ENCODE assay signal across 17 cellular contexts in genomic region chr3:47854720-47855455, GRCh38.
"Had no signal": no experiment of that assay in that cellular context is flagged by ENCODE, and none has a peak within 500 bp of the region (broad histone marks: within the 10 kb centered on the region; RNA-seq: fewer than 3 reads in every experiment).

No MANE protein-coding gene starts in this region.

- H3K9me3 Mint-ChIP-seq: activated B cell treated with CpG ODN at 0.5 μM for 24 hours; activated CD4-positive, alpha-beta T cell treated with anti-CD3 and anti-CD28 coated beads, Interleukin-2, amount 10 ng/mL, durations not matched to agents 7 days and 5 days; activated T-cell treated with anti-CD3 and anti-CD28 coated beads, Interleukin-2, amount 50 U/mL, for 4 hours; memory B cell; nephron; stimulated activated naive CD8-positive, alpha-beta T cell treated with anti-CD3 and anti-CD28 coated beads, Interleukin-15, amount 100 ng/mL, for 72 hours; T-cell had no signal

- H3K4me3 ChIP-seq: esophagus squamous epithelium, ovary, thoracic aorta had no signal

- H3K27ac ChIP-seq: esophagus squamous epithelium, ovary had no signal

- H3K4me3 Mint-ChIP-seq: activated B cell treated with CpG ODN at 0.5 μM for 24 hours; activated CD4-positive, alpha-beta T cell treated with anti-CD3 and anti-CD28 coated beads, Interleukin-2, amount 10 ng/mL, durations not matched to agents 7 days and 5 days; activated naive CD8-positive, alpha-beta T cell; activated T-cell treated with anti-CD3 and anti-CD28 coated beads, Interleukin-2, amount 50 U/mL, for 4 hours; memory B cell; nephron; stimulated activated naive CD8-positive, alpha-beta T cell treated with anti-CD3 and anti-CD28 coated beads, Interleukin-15, amount 100 ng/mL, for 72 hours; T-cell had no signal

- H3K9me3 ChIP-seq: esophagus squamous epithelium, ovary, thoracic aorta had no signal

- FAIRE-seq: islet of Langerhans had no signal

- H3K4me1 Mint-ChIP-seq: activated CD4-positive, alpha-beta T cell treated with anti-CD3 and anti-CD28 coated beads, Interleukin-2, amount 10 ng/mL, durations not matched to agents 7 days and 5 days; memory B cell; nephron; stimulated activated naive CD8-positive, alpha-beta T cell treated with anti-CD3 and anti-CD28 coated beads, Interleukin-15, amount 100 ng/mL, for 72 hours; T-cell had no signal

- H3K27me3 Mint-ChIP-seq: activated B cell treated with CpG ODN at 0.5 μM for 24 hours; activated CD4-positive, alpha-beta T cell treated with anti-CD3 and anti-CD28 coated beads, Interleukin-2, amount 10 ng/mL, durations not matched to agents 7 days and 5 days; activated naive CD8-positive, alpha-beta T cell; memory B cell; stimulated activated naive CD8-positive, alpha-beta T cell treated with anti-CD3 and anti-CD28 coated beads, Interleukin-15, amount 100 ng/mL, for 72 hours; T-cell had no signal

- H3K27ac Mint-ChIP-seq: activated B cell treated with CpG ODN at 0.5 μM for 24 hours; activated CD4-positive, alpha-beta T cell treated with anti-CD3 and anti-CD28 coated beads, Interleukin-2, amount 10 ng/mL, durations not matched to agents 7 days and 5 days; activated naive CD8-positive, alpha-beta T cell; T-cell had no signal

- ATAC-seq: activated T-cell treated with anti-CD3 and anti-CD28 coated beads, Interleukin-2, amount 50 U/mL, for 4 hours; stimulated activated naive CD8-positive, alpha-beta T cell treated with anti-CD3 and anti-CD28 coated beads, Interleukin-15, amount 100 ng/mL, for 72 hours; T-cell had no signal

- DNase-seq: activated B cell treated with CpG ODN at 0.5 μM for 24 hours; activated CD4-positive, alpha-beta T cell treated with anti-CD3 and anti-CD28 coated beads, Interleukin-2, amount 10 ng/mL, durations not matched to agents 7 days and 5 days; activated effector memory CD4-positive, alpha-beta T cell treated with anti-CD3 and anti-CD28 coated beads, Interleukin-2, amount 50 U/mL, for 16 hours; activated T-cell treated with anti-CD3 and anti-CD28 coated beads, Interleukin-2, amount 50 U/mL, for 4 hours; amygdala; esophagus squamous epithelium; foreskin fibroblast; retina; stimulated activated CD4-positive, alpha-beta T cell treated with anti-CD3 and anti-CD28 coated beads, Interleukin-4, amount 100 ng/mL, for 4 hours; stimulated activated naive CD8-positive, alpha-beta T cell treated with anti-CD3 and anti-CD28 coated beads, Interleukin-15, amount 100 ng/mL, for 72 hours; T-cell had no signal

- H3K27me3 ChIP-seq: esophagus squamous epithelium, ovary had no signal

- H3K4me1 ChIP-seq: esophagus squamous epithelium had no signal

- H3K36me3 ChIP-seq: ovary had no signal
